8 cellular contexts compared by ENCODE assay signal in genomic region chrX:155880586-155881157, GRCh38. TPM values are rescaled to one million over a fixed set of nuclear protein-coding genes. Genes with fewer than 3 reads are reported as not detected.
DNase-seq lines count a peak whose midpoint lies in the region; ATAC-seq and TF ChIP-seq lines count a peak whose summit lies in the region.

No MANE protein-coding gene starts in this region.

- no peaks in the 10 kb centered on the region for H3F3A ChIP-seq in SU-DHL-6 (ENCODE audit: insufficient read depth)

- CTCF ChIA-PET in AG04449 (lab: Yijun Ruan, JAX) = no interaction called here

- no peaks in the 10 kb centered on the region for H3K27me3 ChIP-seq in SU-DHL-6 (ENCODE audit: low read length)
- H3K27me3 ChIP-seq in prostate gland (replicated peaks; ENCODE audit: insufficient read depth) = no peaks in the 10 kb centered on the region

- no peaks in the 10 kb centered on the region for H4K20me1 ChIP-seq in SU-DHL-6 (ENCODE audit: low read depth, low read length)

- WGBS in prostate gland = 27% methylated on average over 13 of the region's 13 CpGs

- intact Hi-C loops in prostate gland (cut with DNase I) = no loop called here

- ATAC-seq in GM21360 (IDR thresholded peaks at IDR 0.05; ENCODE audit: unreplicated experiment) (peak; percentile 2), HG03439 (IDR thresholded peaks at IDR 0.05; ENCODE audit: unreplicated experiment) (no peak), HG03045 (IDR thresholded peaks at IDR 0.05; ENCODE audit: unreplicated experiment) (no peak)

- H3K9me2 ChIP-seq in SU-DHL-6 (replicated peaks; ENCODE audit: insufficient read depth, low read length) = no peaks in the 10 kb centered on the region

- peak overlapping the region; percentile 83 for H3K4me3 ChIP-seq in AG04449 (ENCODE audit: low read depth, low read length)
- peak overlapping the region; percentile 92 for H3K4me3 ChIP-seq in SU-DHL-6 (ENCODE audit: insufficient read depth, low read length, poor library complexity, severe bottlenecking)
- H3K4me3 ChIP-seq in prostate gland = peak overlapping the region; percentile 50 to 59

- H3K4me1 ChIP-seq in prostate gland (replicated peaks) = no peaks in the 10 kb centered on the region

- no peaks in the 10 kb centered on the region for H3K9me3 ChIP-seq in SU-DHL-6 (ENCODE audit: insufficient read depth, low read length)
- no peaks in the 10 kb centered on the region for H3K9me3 ChIP-seq in prostate gland

- POLR2A ChIA-PET in AG04449 (lab: Yijun Ruan, JAX) = no interaction called here

- no peaks in the 10 kb centered on the region for H3K36me3 ChIP-seq in SU-DHL-6 (ENCODE audit: low read length)
- no peaks in the 10 kb centered on the region for H3K36me3 ChIP-seq in prostate gland

- H3K9ac ChIP-seq in SU-DHL-6 (ENCODE audit: low read length) = peak overlapping the region; percentile 76

- H3K79me2 ChIP-seq in SU-DHL-6 (ENCODE audit: insufficient read depth, low read length) = peaks cover 39% of the 10 kb centered on the region

- TF ChIP-seq POLR2A in prostate gland (IDR thresholded peaks at IDR 0.05) = no peak

- TF ChIP-seq CTCF in AG04449 (IDR thresholded peaks at IDR 0.05; ENCODE audit: insufficient read depth, low read length, missing control alignments) (no peak), SU-DHL-6 (IDR thresholded peaks at IDR 0.05; ENCODE audit: insufficient read depth, low read length, poor library complexity, severe bottlenecking) (no peak), prostate gland (IDR thresholded peaks at IDR 0.05) (no peak)

- peak overlapping the region; percentile 86 for H3K4me2 ChIP-seq in SU-DHL-6 (ENCODE audit: low read depth, low read length, poor library complexity, severe bottlenecking)

- peak overlapping the region; percentile 69 for H2AFZ ChIP-seq in SU-DHL-6 (ENCODE audit: low read depth, low read length, severe bottlenecking)

- DNase-seq in AG04449 (ENCODE audit: low read depth, low spot score) (no peak), fibroblast of peridontal ligament (ENCODE audit: extremely low read depth) (peak; percentile 24), prostate gland (ENCODE audit: low spot score) (no peak), DMS153 treated with DMSO at 0.1 percent for 48 hours (lab: John Stamatoyannopoulos, UW; ENCODE audit: unreplicated experiment) (no peak)

- H3K27ac ChIP-seq in SU-DHL-6 (ENCODE audit: low read depth, low read length) = no peak overlapping the region
- peak overlapping the region; percentile 59 to 70 for H3K27ac ChIP-seq in prostate gland

RNA-seq across cellular contexts. Expression of gene VAMP7, which starts 0.5 kb away (rescaled TPM):
- total RNA-seq in prostate gland = 10 to 100 TPM; 31.6 to 37.5 TPM
